In genomic region chr3:184315871-184316661, GRCh38 we compare ENCODE assay signal across 8 cellular contexts. TPM values are rescaled to one million over a fixed set of nuclear protein-coding genes. Genes with fewer than 3 reads are reported as not detected.
DNase-seq lines count a peak whose midpoint lies in the region; ATAC-seq lines count a peak whose summit lies in the region.

No MANE protein-coding gene starts in this region.

- peak overlapping the region; percentile 92 for H3K4me3 ChIP-seq in iPS-18a (ENCODE audit: low read length)
- H3K4me3 ChIP-seq in subcutaneous abdominal adipose tissue (ENCODE audit: low read depth in 1 of 5, low read length in 5 of 5) = peak overlapping the region; percentile 79 to 96 (median 90)

- H3K9ac ChIP-seq in iPS-18a (ENCODE audit: low read length) (peak overlapping the region; percentile 91), subcutaneous abdominal adipose tissue (ENCODE audit: low read length in 5 of 5) (peak overlapping the region; percentile 95 to 96 (median 96))

- H3K36me3 Mint-ChIP-seq in activated CD4-positive, alpha-beta T cell treated with anti-CD3 and anti-CD28 coated beads, Interleukin-2, amount 10 ng/mL, durations not matched to agents 7 days and 5 days (ENCODE audit: low read depth) = peaks cover 32% of the 10 kb centered on the region
- H3K36me3 Mint-ChIP-seq in activated T-helper 2 cell treated with anti-CD3 and anti-CD28 coated beads, Interferon-gamma antibody, Interleukin-2, Interleukin-4, amounts not matched to agents 10 μg/mL and 5 μg/mL and 100 μg/mL, durations not matched to agents 14 hours and 24 hours and 36 hours (ENCODE audit: low read depth) = peaks cover 52% of the 10 kb centered on the region

- H3K4me1 ChIP-seq in iPS-18a (ENCODE audit: control insufficient read depth, low read depth, low read length) (peaks cover 3% of the 10 kb centered on the region), subcutaneous abdominal adipose tissue (ENCODE audit: control insufficient read depth in 5 of 5, insufficient read depth in 5 of 5, low read length in 5 of 5) (peaks cover 17 to 63% (median 57%) of the 10 kb centered on the region in 5 donors)

- no peak for ATAC-seq in GM18511 (IDR thresholded peaks at IDR 0.05; ENCODE audit: unreplicated experiment)

- H3K9me3 Mint-ChIP-seq in activated CD4-positive, alpha-beta T cell treated with anti-CD3 and anti-CD28 coated beads, Interleukin-2, amount 10 ng/mL, durations not matched to agents 7 days and 5 days = no peaks in the 10 kb centered on the region
- no peaks in the 10 kb centered on the region for H3K9me3 Mint-ChIP-seq in activated T-helper 2 cell treated with anti-CD3 and anti-CD28 coated beads, Interferon-gamma antibody, Interleukin-2, Interleukin-4, amounts not matched to agents 10 μg/mL and 5 μg/mL and 100 μg/mL, durations not matched to agents 14 hours and 24 hours and 36 hours

- H3K27me3 ChIP-seq in iPS-18a (ENCODE audit: control insufficient read depth, insufficient read depth, low read length) = no peaks in the 10 kb centered on the region
- no peaks in the 10 kb centered on the region for H3K27me3 ChIP-seq in subcutaneous abdominal adipose tissue (ENCODE audit: control insufficient read depth in 5 of 5, insufficient read depth in 4 of 5, low read length in 5 of 5)

- peak overlapping the region; percentile 83 for H3K4me3 Mint-ChIP-seq in activated CD4-positive, alpha-beta T cell treated with anti-CD3 and anti-CD28 coated beads, Interleukin-2, amount 10 ng/mL, durations not matched to agents 7 days and 5 days
- H3K4me3 Mint-ChIP-seq in activated T-helper 2 cell treated with anti-CD3 and anti-CD28 coated beads, Interferon-gamma antibody, Interleukin-2, Interleukin-4, amounts not matched to agents 10 μg/mL and 5 μg/mL and 100 μg/mL, durations not matched to agents 14 hours and 24 hours and 36 hours (ENCODE audit: low read depth) = peak overlapping the region; percentile 87

- no peak for DNase-seq in activated CD4-positive, alpha-beta T cell treated with anti-CD3 and anti-CD28 coated beads, Interleukin-2, amount 10 ng/mL, durations not matched to agents 7 days and 5 days
- DNase-seq in activated CD4-positive, alpha-beta T cell treated with anti-CD3 and anti-CD28 coated beads, Interleukin-2, amount 50 U/mL, for 1 hour = no peak
- DNase-seq in activated T-helper 2 cell treated with anti-CD3 and anti-CD28 coated beads, Interferon-gamma antibody, Interleukin-2, Interleukin-4, amounts not matched to agents 10 μg/mL and 5 μg/mL and 100 μg/mL, durations not matched to agents 14 hours and 24 hours and 36 hours (ENCODE audit: low spot score) = no peak
- no peak for DNase-seq in NCI-H446 (lab: John Stamatoyannopoulos, UW)
- no peak for DNase-seq in 8988T

- H3K27ac Mint-ChIP-seq in activated CD4-positive, alpha-beta T cell treated with anti-CD3 and anti-CD28 coated beads, Interleukin-2, amount 10 ng/mL, durations not matched to agents 7 days and 5 days = peak overlapping the region; percentile 92
- peak overlapping the region; percentile 86 for H3K27ac Mint-ChIP-seq in activated T-helper 2 cell treated with anti-CD3 and anti-CD28 coated beads, Interferon-gamma antibody, Interleukin-2, Interleukin-4, amounts not matched to agents 10 μg/mL and 5 μg/mL and 100 μg/mL, durations not matched to agents 14 hours and 24 hours and 36 hours

- H3K27ac ChIP-seq in iPS-18a (ENCODE audit: low read length) (no peak overlapping the region), subcutaneous abdominal adipose tissue (ENCODE audit: low read depth, low read length) (peak overlapping the region; percentile 96)

- no peaks in the 10 kb centered on the region for H3K9me3 ChIP-seq in iPS-18a (ENCODE audit: control insufficient read depth, low read depth, low read length)
- no peaks in the 10 kb centered on the region for H3K9me3 ChIP-seq in subcutaneous abdominal adipose tissue (ENCODE audit: control insufficient read depth in 5 of 5, low read length in 5 of 5)

- POLR2A ChIA-PET in activated CD4-positive, alpha-beta T cell treated with anti-CD3 and anti-CD28 coated beads, Interleukin-2, amount 10 ng/mL, durations not matched to agents 7 days and 5 days (lab: Charles Lee) = interaction anchor here (0.6 kb wide), 1 partner anchor 196 kb away, joined by 3 read pairs; no protein-coding TSS in a partner anchor

- CTCF ChIA-PET in activated CD4-positive, alpha-beta T cell treated with anti-CD3 and anti-CD28 coated beads, Interleukin-2, amount 10 ng/mL, durations not matched to agents 7 days and 5 days (lab: Charles Lee) = interaction anchor here (0.9 to 3.4 kb wide), 4 partner anchors 9 to 19 kb away, joined by 3 to 10 read pairs (median 4); no protein-coding TSS in a partner anchor

- intact Hi-C loops in activated T-helper 2 cell treated with anti-CD3 and anti-CD28 coated beads, Interferon-gamma antibody, Interleukin-2, Interleukin-4, amounts not matched to agents 10 μg/mL and 5 μg/mL and 100 μg/mL, durations not matched to agents 14 hours and 24 hours and 36 hours (cut with micrococcal nuclease) = loop anchor here (2.0 kb wide), 1 partner anchor 19 kb away; no protein-coding TSS in a partner anchor

- H3K4me1 Mint-ChIP-seq in activated CD4-positive, alpha-beta T cell treated with anti-CD3 and anti-CD28 coated beads, Interleukin-2, amount 10 ng/mL, durations not matched to agents 7 days and 5 days = peaks cover 39% of the 10 kb centered on the region
- H3K4me1 Mint-ChIP-seq in activated T-helper 2 cell treated with anti-CD3 and anti-CD28 coated beads, Interferon-gamma antibody, Interleukin-2, Interleukin-4, amounts not matched to agents 10 μg/mL and 5 μg/mL and 100 μg/mL, durations not matched to agents 14 hours and 24 hours and 36 hours (ENCODE audit: low read depth) = peaks cover 25% of the 10 kb centered on the region

- H3K27me3 Mint-ChIP-seq in activated CD4-positive, alpha-beta T cell treated with anti-CD3 and anti-CD28 coated beads, Interleukin-2, amount 10 ng/mL, durations not matched to agents 7 days and 5 days = no peaks in the 10 kb centered on the region
- H3K27me3 Mint-ChIP-seq in activated T-helper 2 cell treated with anti-CD3 and anti-CD28 coated beads, Interferon-gamma antibody, Interleukin-2, Interleukin-4, amounts not matched to agents 10 μg/mL and 5 μg/mL and 100 μg/mL, durations not matched to agents 14 hours and 24 hours and 36 hours (ENCODE audit: low read depth) = no peaks in the 10 kb centered on the region

- H3K36me3 ChIP-seq in iPS-18a (ENCODE audit: control insufficient read depth, low read depth, low read length) (peaks cover 39% of the 10 kb centered on the region), subcutaneous abdominal adipose tissue (ENCODE audit: control insufficient read depth in 5 of 5, insufficient read depth in 5 of 5, low read length in 5 of 5) (peaks cover 0 to 31% (median 24%) of the 10 kb centered on the region in 5 donors)

RNA-seq across cellular contexts. Expression of gene EIF4G1, which starts 1.7 kb away (rescaled TPM):
- 100 to 1,000 TPM; 269 to 300 TPM for total RNA-seq in activated CD4-positive, alpha-beta T cell treated with anti-CD3 and anti-CD28 coated beads, Interleukin-2, amount 10 ng/mL, durations not matched to agents 7 days and 5 days
- 624 and 628 TPM in 2 replicates for total RNA-seq in activated T-helper 2 cell treated with anti-CD3 and anti-CD28 coated beads, Interferon-gamma antibody, Interleukin-2, Interleukin-4, amounts not matched to agents 10 μg/mL and 5 μg/mL and 100 μg/mL, durations not matched to agents 14 hours and 24 hours and 36 hours

RNA-seq across cellular contexts. Expression of gene PSMD2, which starts 17.0 kb away (rescaled TPM):
- total RNA-seq in activated CD4-positive, alpha-beta T cell treated with anti-CD3 and anti-CD28 coated beads, Interleukin-2, amount 10 ng/mL, durations not matched to agents 7 days and 5 days = 100 to 1,000 TPM; 188 to 193 TPM
- 268 and 275 TPM in 2 replicates for total RNA-seq in activated T-helper 2 cell treated with anti-CD3 and anti-CD28 coated beads, Interferon-gamma antibody, Interleukin-2, Interleukin-4, amounts not matched to agents 10 μg/mL and 5 μg/mL and 100 μg/mL, durations not matched to agents 14 hours and 24 hours and 36 hours

RNA-seq across cellular contexts. Expression of gene FAM131A, which starts 21.3 kb away (rescaled TPM):
- total RNA-seq in activated CD4-positive, alpha-beta T cell treated with anti-CD3 and anti-CD28 coated beads, Interleukin-2, amount 10 ng/mL, durations not matched to agents 7 days and 5 days = 1 to 10 TPM; 3.6 to 4.4 TPM
- 12.6 and 13.9 TPM in 2 replicates for total RNA-seq in activated T-helper 2 cell treated with anti-CD3 and anti-CD28 coated beads, Interferon-gamma antibody, Interleukin-2, Interleukin-4, amounts not matched to agents 10 μg/mL and 5 μg/mL and 100 μg/mL, durations not matched to agents 14 hours and 24 hours and 36 hours

RNA-seq across cellular contexts. Expression of gene ECE2, which starts 40.2 kb away (rescaled TPM):
- total RNA-seq in activated CD4-positive, alpha-beta T cell treated with anti-CD3 and anti-CD28 coated beads, Interleukin-2, amount 10 ng/mL, durations not matched to agents 7 days and 5 days = not detected
- not detected in 2 replicates for total RNA-seq in activated T-helper 2 cell treated with anti-CD3 and anti-CD28 coated beads, Interferon-gamma antibody, Interleukin-2, Interleukin-4, amounts not matched to agents 10 μg/mL and 5 μg/mL and 100 μg/mL, durations not matched to agents 14 hours and 24 hours and 36 hours

RNA-seq across cellular contexts. Expression of gene CLCN2, which starts 45.3 kb away (rescaled TPM):
- total RNA-seq in activated CD4-positive, alpha-beta T cell treated with anti-CD3 and anti-CD28 coated beads, Interleukin-2, amount 10 ng/mL, durations not matched to agents 7 days and 5 days = 1 to 10 TPM; 3.0 to 3.6 TPM
- total RNA-seq in activated T-helper 2 cell treated with anti-CD3 and anti-CD28 coated beads, Interferon-gamma antibody, Interleukin-2, Interleukin-4, amounts not matched to agents 10 μg/mL and 5 μg/mL and 100 μg/mL, durations not matched to agents 14 hours and 24 hours and 36 hours = 6.9 and 9.6 TPM in 2 replicates
